8 cellular contexts compared by ENCODE assay signal in the genomic region with DNA sequence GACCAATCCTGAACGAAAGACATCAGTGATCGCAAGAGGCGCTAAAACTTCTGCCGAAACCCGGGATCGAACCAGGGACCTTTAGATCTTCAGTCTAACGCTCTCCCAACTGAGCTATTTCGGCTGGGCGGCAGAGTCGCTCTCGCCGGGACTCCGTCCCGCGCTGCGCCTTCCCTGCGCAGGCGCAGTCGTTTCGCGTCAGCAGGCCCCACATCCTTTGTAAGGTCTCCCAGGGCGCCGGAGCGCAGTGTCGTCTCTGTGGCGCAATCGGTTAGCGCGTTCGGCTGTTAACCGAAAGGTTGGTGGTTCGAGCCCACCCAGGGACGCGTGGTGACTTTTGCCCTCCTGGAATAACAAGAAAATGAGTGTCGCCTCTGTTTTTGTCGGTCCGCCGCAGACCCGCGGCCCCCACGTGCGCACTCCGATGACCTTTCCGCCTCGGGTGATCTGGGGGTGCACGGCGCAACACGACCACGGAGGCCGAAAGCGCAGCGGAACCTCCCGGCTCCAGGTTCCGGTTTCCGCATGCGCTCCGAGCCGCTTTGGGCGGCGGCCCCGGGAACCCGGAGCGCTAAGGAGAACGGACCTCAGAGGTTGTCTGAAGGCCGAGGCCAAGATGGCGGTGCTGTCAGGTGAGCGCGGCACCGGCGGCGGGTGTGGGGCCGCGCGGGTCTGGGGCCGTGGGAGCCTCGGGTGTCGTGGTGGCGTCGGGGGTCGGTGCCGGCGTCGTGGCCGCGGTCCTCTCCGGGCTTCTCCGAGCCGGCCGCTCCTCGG. TPM values are rescaled to one million over a fixed set of nuclear protein-coding genes. Genes with fewer than 3 reads are reported as not detected.
DNase-seq lines count a peak whose midpoint lies in the region; ATAC-seq and TF ChIP-seq lines count a peak whose summit lies in the region.

NDUFS7 (plus strand) TSS at position 597 of the 774 bp plus-strand sequence; CDS start at position 617, 20 bp downstream.

- peak within 1 kb of the TSS; percentile 66 for H3K9ac ChIP-seq in SK-N-SH

- peak within 1 kb of the TSS; percentile 72; the same call in 1 of the 2 replicates for H2AFZ ChIP-seq in SK-N-SH (ENCODE audit: low read depth)

- peaks cover 27% of the 10 kb centered on the region for H3K4me1 Mint-ChIP-seq in activated naive CD4-positive, alpha-beta T cell treated with anti-CD3 and anti-CD28 coated beads, Interleukin-2, amount 10 ng/mL, durations not matched to agents 7 days and 5 days

- H3F3A ChIP-seq in SK-N-SH (replicated peaks; ENCODE audit: insufficient read depth) = peaks cover 10% of the 10 kb centered on the region

- H3K36me3 ChIP-seq in SK-N-SH (replicated peaks in 1 of 2; ENCODE audit: control insufficient read depth in 1 of 2, insufficient read depth in 2 of 2, low read length in 1 of 2) = no peaks in the 10 kb centered on the region

- no peaks in the 10 kb centered on the region for H3K9me3 ChIP-seq in SK-N-SH

- no peaks in the 10 kb centered on the region for H3K9me2 ChIP-seq in SK-N-SH

- H3K4me3 ChIP-seq in SK-N-SH (ENCODE audit: low read depth in 2 of 2, low read length in 1 of 2) = peak within 1 kb of the TSS; percentile 83 to 91

- no peaks in the 10 kb centered on the region for H4K20me1 ChIP-seq in SK-N-SH (ENCODE audit: insufficient read depth)

- H3K4me1 ChIP-seq in SK-N-SH (ENCODE audit: control insufficient read depth in 1 of 2, insufficient read depth in 2 of 2, low read depth in 1 of 2, low read length in 1 of 2) = peaks cover 0 to 12% of the 10 kb centered on the region in 2 experiments; a peak in 1 of 4 replicates

- ATAC-seq in HG02588 (IDR thresholded peaks at IDR 0.05; ENCODE audit: unreplicated experiment) = peak; percentile 64
- peak; percentile 90 for ATAC-seq in omental fat pad (ENCODE audit: low FRiP score)

- H3K36me3 Mint-ChIP-seq in activated naive CD4-positive, alpha-beta T cell treated with anti-CD3 and anti-CD28 coated beads, Interleukin-2, amount 10 ng/mL, durations not matched to agents 7 days and 5 days = peaks cover 9% of the 10 kb centered on the region

- peak; percentile 1 to 51; a peak in 2 of 4 replicates for TF ChIP-seq EP300 in SK-N-SH (IDR thresholded peaks at IDR 0.05; ENCODE audit: borderline replicate concordance in 1 of 2, low read depth in 1 of 2, low read length in 1 of 2)

- H3K27ac ChIP-seq in SK-N-SH (ENCODE audit: low read depth in 2 of 2, low read length in 1 of 2) = peak within 1 kb of the TSS; percentile 62 to 87
- peak within 1 kb of the TSS; percentile 89 for H3K27ac ChIP-seq in temporal lobe (ENCODE audit: low read depth, low read length)

- peak within 1 kb of the TSS; percentile 99 for H3K27ac Mint-ChIP-seq in activated naive CD4-positive, alpha-beta T cell treated with anti-CD3 and anti-CD28 coated beads, Interleukin-2, amount 10 ng/mL, durations not matched to agents 7 days and 5 days

- H3K27me3 Mint-ChIP-seq in activated naive CD4-positive, alpha-beta T cell treated with anti-CD3 and anti-CD28 coated beads, Interleukin-2, amount 10 ng/mL, durations not matched to agents 7 days and 5 days = peaks cover 26% of the 10 kb centered on the region

- no peak for TF ChIP-seq RAD21 in SK-N-SH (IDR thresholded peaks at IDR 0.05; ENCODE audit: low read length)

- H3K79me2 ChIP-seq in SK-N-SH (ENCODE audit: insufficient read depth) = peaks cover 17% of the 10 kb centered on the region

- H3K27me3 ChIP-seq in SK-N-SH (ENCODE audit: insufficient read depth) = no peaks in the 10 kb centered on the region

- WGBS in SK-N-SH (ENCODE audit: low lambda C conversion rate) = under 1% methylated on average over 42 of the region's 90 CpGs

- peak within 1 kb of the TSS; percentile 88 for H3K4me3 Mint-ChIP-seq in activated naive CD4-positive, alpha-beta T cell treated with anti-CD3 and anti-CD28 coated beads, Interleukin-2, amount 10 ng/mL, durations not matched to agents 7 days and 5 days

- CTCF ChIA-PET in SK-N-SH (lab: Yijun Ruan, JAX) = interaction anchor here (0.6 to 5.0 kb wide), 9 partner anchors 11 to 215 kb away, joined by 3 to 34 read pairs (median 4); no protein-coding TSS in a partner anchor
- CTCF ChIA-PET in activated naive CD4-positive, alpha-beta T cell treated with anti-CD3 and anti-CD28 coated beads, Interleukin-2, amount 10 ng/mL, durations not matched to agents 7 days and 5 days (lab: Charles Lee) = interaction anchor here (0.7 to 2.1 kb wide), 5 partner anchors 11 to 481 kb away, joined by 3 to 8 read pairs (median 3); no protein-coding TSS in a partner anchor

- peak within 1 kb of the TSS; percentile 94 for H3K4me2 ChIP-seq in SK-N-SH

- POLR2A ChIA-PET in SK-N-SH (lab: Yijun Ruan, JAX) = interaction anchor here (0.9 to 1.6 kb wide), 6 partner anchors 11 to 115 kb away, joined by 3 to 5 read pairs (median 4); a partner anchor contains a TSS

- TF ChIP-seq CTCF in GM10266 (IDR thresholded peaks at IDR 0.05; ENCODE audit: control insufficient read depth, insufficient read depth, low read depth, missing control alignments) = no peak
- TF ChIP-seq CTCF in SK-N-SH (IDR thresholded peaks at IDR 0.05) = peak; percentile 39; the same call in 1 of the 2 replicates
- no peak for TF ChIP-seq CTCF in omental fat pad (IDR thresholded peaks at IDR 0.05)

- DNase-seq in GM10266 (ENCODE audit: extremely low spot score) = peak; percentile 90
- DNase-seq in NCI-H1092 (lab: John Stamatoyannopoulos, UW) = peak; percentile 84
- DNase-seq in SK-N-SH = peak; percentile 90
- peak; percentile 92 for DNase-seq in activated naive CD4-positive, alpha-beta T cell treated with anti-CD3 and anti-CD28 coated beads, Interleukin-2, amount 10 ng/mL, durations not matched to agents 7 days and 5 days
- DNase-seq in globus pallidus (ENCODE audit: low spot score) = peak; percentile 91
- peak; percentile 86 for DNase-seq in omental fat pad (ENCODE audit: low spot score)

- H3K9me3 Mint-ChIP-seq in activated naive CD4-positive, alpha-beta T cell treated with anti-CD3 and anti-CD28 coated beads, Interleukin-2, amount 10 ng/mL, durations not matched to agents 7 days and 5 days = peaks cover 2% of the 10 kb centered on the region

TF ChIP-seq in SK-N-SH, 30 proteins besides CTCF, POLR2A, EP300 and RAD21 (continues in another document):
- peak; percentile 98 for TF ChIP-seq TEAD4 (IDR thresholded peaks at IDR 0.05; ENCODE audit: borderline replicate concordance, insufficient read depth)
- peak; percentile 25; the same call in 1 of the 2 replicates for TF ChIP-seq POLR2AphosphoS5 (IDR thresholded peaks at IDR 0.05; ENCODE audit: low read depth, low read length)
- peak; percentile 34 for TF ChIP-seq CHD2 (IDR thresholded peaks at IDR 0.05; ENCODE audit: low read length, partially characterized antibody)
- TF ChIP-seq SMC3 (IDR thresholded peaks at IDR 0.05; ENCODE audit: low read depth, low read length) = no peak
- peak; percentile 80; the same call in 1 of the 2 replicates for TF ChIP-seq MXI1 (IDR thresholded peaks at IDR 0.05; ENCODE audit: low read depth, low read length)
- peak; percentile 64 for TF ChIP-seq ELF1 (IDR thresholded peaks at IDR 0.05)
- TF ChIP-seq, protein P1, sequence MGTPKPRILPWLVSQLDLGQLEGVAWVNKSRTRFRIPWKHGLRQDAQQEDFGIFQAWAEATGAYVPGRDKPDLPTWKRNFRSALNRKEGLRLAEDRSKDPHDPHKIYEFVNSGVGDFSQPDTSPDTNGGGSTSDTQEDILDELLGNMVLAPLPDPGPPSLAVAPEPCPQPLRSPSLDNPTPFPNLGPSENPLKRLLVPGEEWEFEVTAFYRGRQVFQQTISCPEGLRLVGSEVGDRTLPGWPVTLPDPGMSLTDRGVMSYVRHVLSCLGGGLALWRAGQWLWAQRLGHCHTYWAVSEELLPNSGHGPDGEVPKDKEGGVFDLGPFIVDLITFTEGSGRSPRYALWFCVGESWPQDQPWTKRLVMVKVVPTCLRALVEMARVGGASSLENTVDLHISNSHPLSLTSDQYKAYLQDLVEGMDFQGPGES (IDR thresholded peaks at IDR 0.05; ENCODE audit: low read depth, low read length) = no peak
- TF ChIP-seq RXRA (IDR thresholded peaks at IDR 0.05; ENCODE audit: borderline replicate concordance, low read depth) = peak; percentile 92; the same call in 1 of the 2 replicates
- TF ChIP-seq FOXJ3 (CRISPR knock-in tag; IDR thresholded peaks at IDR 0.05) = peak; percentile 34; the same call in 1 of the 2 replicates
- TF ChIP-seq MAX (IDR thresholded peaks at IDR 0.05; ENCODE audit: low read depth) = peak; percentile 91
- TF ChIP-seq EZH2phosphoT487 (IDR thresholded peaks at IDR 0.05; ENCODE audit: borderline replicate concordance, low read depth) = no peak
- TF ChIP-seq RCOR1 (IDR thresholded peaks at IDR 0.05; ENCODE audit: low read length) = peak; percentile 49; the same call in 1 of the 2 replicates
- TF ChIP-seq TCF12 (IDR thresholded peaks at IDR 0.05) = no peak; the same call in 1 of the 2 replicates
- TF ChIP-seq FOXM1 (IDR thresholded peaks at IDR 0.05; ENCODE audit: low read depth) = 0 out of 2 replicates have a peak, but pooled peaks have one; percentile 41
- TF ChIP-seq, protein P2, sequence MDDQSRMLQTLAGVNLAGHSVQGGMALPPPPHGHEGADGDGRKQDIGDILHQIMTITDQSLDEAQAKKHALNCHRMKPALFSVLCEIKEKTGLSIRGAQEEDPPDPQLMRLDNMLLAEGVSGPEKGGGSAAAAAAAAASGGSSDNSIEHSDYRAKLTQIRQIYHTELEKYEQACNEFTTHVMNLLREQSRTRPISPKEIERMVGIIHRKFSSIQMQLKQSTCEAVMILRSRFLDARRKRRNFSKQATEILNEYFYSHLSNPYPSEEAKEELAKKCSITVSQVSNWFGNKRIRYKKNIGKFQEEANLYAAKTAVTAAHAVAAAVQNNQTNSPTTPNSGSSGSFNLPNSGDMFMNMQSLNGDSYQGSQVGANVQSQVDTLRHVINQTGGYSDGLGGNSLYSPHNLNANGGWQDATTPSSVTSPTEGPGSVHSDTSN (IDR thresholded peaks at IDR 0.05) = peak; percentile 59
- peak; percentile 96; the same call in 1 of the 2 replicates for TF ChIP-seq SIN3A (IDR thresholded peaks at IDR 0.05; ENCODE audit: borderline replicate concordance, low read depth, low read length)
- peak; percentile 96 for TF ChIP-seq YY1 (IDR thresholded peaks at IDR 0.05; ENCODE audit: low read depth)
- TF ChIP-seq RFX5 (IDR thresholded peaks at IDR 0.05; ENCODE audit: low read length) = no peak

RNA-seq across cellular contexts. Expression of gene NDUFS7, which starts in this region (rescaled TPM):
- 52.5 and 66.4 TPM in 2 replicates for polyA plus RNA-seq in SK-N-SH (2012; rRNA removed)
- 22.6 and 43.2 TPM in 2 replicates for polyA plus RNA-seq in SK-N-SH (2012; cell fraction: cytosol; rRNA removed)
- 49.8 and 83.8 TPM in 2 replicates for polyA plus RNA-seq in SK-N-SH (2012; cell fraction: nucleus; rRNA removed)
- total RNA-seq in omental fat pad (100 to 1,000 TPM in 3 of 4 donors, 10 to 100 TPM in 1; 80.3 to 121 (median 114) TPM), temporal lobe (21.4 TPM)

Comparison
In these comparisons a context has a peak if more than half of its experiments do, and no peak if none do; other contexts are left out.
1. Peak in every context shown above with its lines: DNase-seq, ATAC-seq, H3K4me3 ChIP-seq and H3K27ac ChIP-seq.